ENCODE assay signal across 1 cellular context in the genomic region with DNA sequence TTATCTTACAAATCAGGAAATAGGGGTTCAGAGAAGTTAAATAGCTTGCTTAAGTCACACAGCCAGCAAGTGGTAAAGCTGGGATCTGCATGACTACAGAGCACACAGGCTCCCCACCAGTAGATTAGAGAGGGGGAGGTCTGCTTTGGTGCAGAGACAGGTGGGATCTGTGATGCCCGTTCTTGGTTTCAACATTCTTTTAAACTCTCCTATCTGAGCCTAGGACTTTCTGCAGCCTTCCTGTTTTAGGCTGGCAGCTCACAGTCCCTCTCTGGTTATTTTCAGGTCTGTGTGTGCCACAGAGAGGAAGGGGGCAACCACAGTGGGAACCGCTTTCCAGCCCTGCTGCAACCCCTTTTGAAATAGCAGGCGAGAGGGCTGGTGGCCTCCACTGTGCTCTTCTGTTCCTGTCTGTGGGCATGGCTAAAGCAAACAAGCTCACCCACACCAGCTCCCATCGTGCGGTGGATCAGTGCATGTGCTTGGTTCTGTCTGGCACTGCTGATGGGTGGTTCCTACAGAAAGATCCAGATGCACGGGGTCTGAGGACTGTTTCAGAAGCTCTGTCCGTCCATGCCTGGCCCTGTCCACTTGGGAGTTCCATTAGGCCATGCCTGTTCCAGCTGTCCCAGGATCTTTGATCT.
TF ChIP-seq lines count a peak whose summit lies in the region.

No MANE protein-coding gene starts in this region.

TF ChIP-seq in GM23338, 12 proteins besides CTCF, POLR2A, EP300 and RAD21 (continued from another document):
- TF ChIP-seq, protein P1, sequence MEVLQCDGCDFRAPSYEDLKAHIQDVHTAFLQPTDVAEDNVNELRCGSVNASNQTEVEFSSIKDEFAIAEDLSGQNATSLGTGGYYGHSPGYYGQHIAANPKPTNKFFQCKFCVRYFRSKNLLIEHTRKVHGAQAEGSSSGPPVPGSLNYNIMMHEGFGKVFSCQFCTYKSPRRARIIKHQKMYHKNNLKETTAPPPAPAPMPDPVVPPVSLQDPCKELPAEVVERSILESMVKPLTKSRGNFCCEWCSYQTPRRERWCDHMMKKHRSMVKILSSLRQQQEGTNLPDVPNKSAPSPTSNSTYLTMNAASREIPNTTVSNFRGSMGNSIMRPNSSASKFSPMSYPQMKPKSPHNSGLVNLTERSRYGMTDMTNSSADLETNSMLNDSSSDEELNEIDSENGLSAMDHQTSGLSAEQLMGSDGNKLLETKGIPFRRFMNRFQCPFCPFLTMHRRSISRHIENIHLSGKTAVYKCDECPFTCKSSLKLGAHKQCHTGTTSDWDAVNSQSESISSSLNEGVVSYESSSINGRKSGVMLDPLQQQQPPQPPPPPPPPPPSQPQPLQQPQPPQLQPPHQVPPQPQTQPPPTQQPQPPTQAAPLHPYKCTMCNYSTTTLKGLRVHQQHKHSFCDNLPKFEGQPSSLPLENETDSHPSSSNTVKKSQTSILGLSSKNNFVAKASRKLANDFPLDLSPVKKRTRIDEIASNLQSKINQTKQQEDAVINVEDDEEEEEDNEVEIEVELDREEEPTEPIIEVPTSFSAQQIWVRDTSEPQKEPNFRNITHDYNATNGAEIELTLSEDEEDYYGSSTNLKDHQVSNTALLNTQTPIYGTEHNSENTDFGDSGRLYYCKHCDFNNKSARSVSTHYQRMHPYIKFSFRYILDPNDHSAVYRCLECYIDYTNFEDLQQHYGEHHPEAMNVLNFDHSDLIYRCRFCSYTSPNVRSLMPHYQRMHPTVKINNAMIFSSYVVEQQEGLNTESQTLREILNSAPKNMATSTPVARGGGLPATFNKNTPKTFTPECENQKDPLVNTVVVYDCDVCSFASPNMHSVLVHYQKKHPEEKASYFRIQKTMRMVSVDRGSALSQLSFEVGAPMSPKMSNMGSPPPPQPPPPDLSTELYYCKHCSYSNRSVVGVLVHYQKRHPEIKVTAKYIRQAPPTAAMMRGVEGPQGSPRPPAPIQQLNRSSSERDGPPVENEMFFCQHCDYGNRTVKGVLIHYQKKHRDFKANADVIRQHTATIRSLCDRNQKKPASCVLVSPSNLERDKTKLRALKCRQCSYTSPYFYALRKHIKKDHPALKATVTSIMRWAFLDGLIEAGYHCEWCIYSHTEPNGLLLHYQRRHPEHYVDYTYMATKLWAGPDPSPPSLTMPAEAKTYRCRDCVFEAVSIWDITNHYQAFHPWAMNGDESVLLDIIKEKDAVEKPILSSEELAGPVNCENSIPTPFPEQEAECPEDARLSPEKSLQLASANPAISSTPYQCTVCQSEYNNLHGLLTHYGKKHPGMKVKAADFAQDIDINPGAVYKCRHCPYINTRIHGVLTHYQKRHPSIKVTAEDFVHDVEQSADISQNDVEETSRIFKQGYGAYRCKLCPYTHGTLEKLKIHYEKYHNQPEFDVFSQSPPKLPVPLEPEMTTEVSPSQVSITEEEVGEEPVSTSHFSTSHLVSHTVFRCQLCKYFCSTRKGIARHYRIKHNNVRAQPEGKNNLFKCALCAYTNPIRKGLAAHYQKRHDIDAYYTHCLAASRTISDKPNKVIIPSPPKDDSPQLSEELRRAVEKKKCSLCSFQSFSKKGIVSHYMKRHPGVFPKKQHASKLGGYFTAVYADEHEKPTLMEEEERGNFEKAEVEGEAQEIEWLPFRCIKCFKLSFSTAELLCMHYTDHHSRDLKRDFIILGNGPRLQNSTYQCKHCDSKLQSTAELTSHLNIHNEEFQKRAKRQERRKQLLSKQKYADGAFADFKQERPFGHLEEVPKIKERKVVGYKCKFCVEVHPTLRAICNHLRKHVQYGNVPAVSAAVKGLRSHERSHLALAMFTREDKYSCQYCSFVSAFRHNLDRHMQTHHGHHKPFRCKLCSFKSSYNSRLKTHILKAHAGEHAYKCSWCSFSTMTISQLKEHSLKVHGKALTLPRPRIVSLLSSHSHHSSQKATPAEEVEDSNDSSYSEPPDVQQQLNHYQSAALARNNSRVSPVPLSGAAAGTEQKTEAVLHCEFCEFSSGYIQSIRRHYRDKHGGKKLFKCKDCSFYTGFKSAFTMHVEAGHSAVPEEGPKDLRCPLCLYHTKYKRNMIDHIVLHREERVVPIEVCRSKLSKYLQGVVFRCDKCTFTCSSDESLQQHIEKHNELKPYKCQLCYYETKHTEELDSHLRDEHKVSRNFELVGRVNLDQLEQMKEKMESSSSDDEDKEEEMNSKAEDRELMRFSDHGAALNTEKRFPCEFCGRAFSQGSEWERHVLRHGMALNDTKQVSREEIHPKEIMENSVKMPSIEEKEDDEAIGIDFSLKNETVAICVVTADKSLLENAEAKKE (CRISPR knock-in tag; IDR thresholded peaks at IDR 0.05): no peak
